ENCODE assay signal across 8 cellular contexts in genomic region chr20:63829943-63830820, GRCh38. TPM values are rescaled to one million over a fixed set of nuclear protein-coding genes. Genes with fewer than 3 reads are reported as not detected.
DNase-seq lines count a peak whose midpoint lies in the region; ATAC-seq, FAIRE-seq and TF ChIP-seq lines count a peak whose summit lies in the region.

No MANE protein-coding gene starts in this region.

- H3K9me3 ChIP-seq in Loucy (ENCODE audit: insufficient read depth, low read depth, low read length) = no peaks in the 10 kb centered on the region
- no peaks in the 10 kb centered on the region for H3K9me3 ChIP-seq in mucosa of rectum (ENCODE audit: control insufficient read depth in 2 of 2, low read length in 2 of 2)

- H3K36me3 ChIP-seq in Loucy (ENCODE audit: insufficient read depth, low read length) = no peaks in the 10 kb centered on the region
- H3K36me3 ChIP-seq in mucosa of rectum (ENCODE audit: control insufficient read depth in 2 of 2, insufficient read depth in 2 of 2, low read length in 2 of 2) = no peaks in the 10 kb centered on the region

- FAIRE-seq in GM12891 (lab: Jason Lieb, UNC) = peak; percentile 56

- H3K4me1 ChIP-seq in Loucy (ENCODE audit: insufficient read depth, low read length, poor library complexity, severe bottlenecking) (peaks cover 30% of the 10 kb centered on the region), mucosa of rectum (ENCODE audit: control insufficient read depth in 2 of 2, insufficient read depth in 2 of 2, low read length in 2 of 2) (peaks cover 12 to 22% of the 10 kb centered on the region in 2 donors)

- H3K27ac ChIP-seq in coronary artery = peak overlapping the region in 1 of 2 donors; percentile 63
- peak overlapping the region in 1 of 2 donors; percentile 38 for H3K27ac ChIP-seq in mucosa of rectum (ENCODE audit: low read depth in 2 of 2, low read length in 2 of 2)

- H3K9me2 ChIP-seq in Loucy (replicated peaks; ENCODE audit: low read depth, low read length) = no peaks in the 10 kb centered on the region

- TF ChIP-seq POLR2A in GM12891 (IDR thresholded peaks at IDR 0.05; ENCODE audit: low read depth, low read length) = no peak

- H3K27me3 ChIP-seq in Loucy (ENCODE audit: insufficient read depth, low read length, poor library complexity, severe bottlenecking) = no peaks in the 10 kb centered on the region
- peaks cover 20 to 24% of the 10 kb centered on the region in 2 donors for H3K27me3 ChIP-seq in mucosa of rectum (ENCODE audit: control insufficient read depth in 2 of 2, insufficient read depth in 2 of 2, low read length in 2 of 2)

- DNase-seq in GM12891 (ENCODE audit: insufficient read length, low spot score) = no peak
- no peak for DNase-seq in coronary artery (ENCODE audit: low spot score)
- DNase-seq in NCI-H1048 (lab: John Stamatoyannopoulos, UW) = no peak
- DNase-seq in KG1 (lab: John Stamatoyannopoulos, UW) = no peak

- H3K9ac ChIP-seq in Loucy (ENCODE audit: low read depth, low read length, poor library complexity, severe bottlenecking) (peak overlapping the region; percentile 42), mucosa of rectum (ENCODE audit: low read depth in 1 of 2, low read length in 2 of 2) (peak overlapping the region; percentile 15 to 43)

- H3K4me2 ChIP-seq in Loucy (ENCODE audit: low read depth, low read length, poor library complexity, severe bottlenecking) = peak overlapping the region; percentile 84

- H2AFZ ChIP-seq in Loucy (ENCODE audit: low read length) = peak overlapping the region; percentile 54

- no peaks in the 10 kb centered on the region for H3F3A ChIP-seq in Loucy (ENCODE audit: low read depth)

- H3K79me2 ChIP-seq in Loucy (ENCODE audit: insufficient read depth, low read length) = peaks cover 5% of the 10 kb centered on the region; the same call in 1 of the 2 replicates

- TF ChIP-seq CTCF in Loucy (conservative IDR thresholded peaks at IDR 0.05; ENCODE audit: low read length) (no peak), coronary artery (IDR thresholded peaks at IDR 0.05) (no peak)

- no peaks in the 10 kb centered on the region for H4K20me1 ChIP-seq in Loucy (ENCODE audit: insufficient read depth, low read length, poor library complexity, severe bottlenecking)

- ATAC-seq in GM21619 (IDR thresholded peaks at IDR 0.05; ENCODE audit: unreplicated experiment) = no peak
- no peak for ATAC-seq in GM21447 (IDR thresholded peaks at IDR 0.05; ENCODE audit: unreplicated experiment)

- H3K4me3 ChIP-seq in Loucy (ENCODE audit: low read length, poor library complexity, severe bottlenecking) (peak overlapping the region; percentile 73), coronary artery (peak overlapping the region; percentile 88), mucosa of rectum (ENCODE audit: low read length in 2 of 2) (peak overlapping the region; percentile 50 to 73)

TF ChIP-seq in GM12891, 5 proteins besides CTCF, POLR2A, EP300 and RAD21:
- no peak for TF ChIP-seq POU2F2 (IDR thresholded peaks at IDR 0.05; ENCODE audit: low read depth, low read length)
- no peak for TF ChIP-seq POLR2AphosphoS5 (IDR thresholded peaks at IDR 0.05; ENCODE audit: low read depth, low read length)
- no peak for TF ChIP-seq PAX5 (IDR thresholded peaks at IDR 0.05; ENCODE audit: insufficient read depth, low read length, severe bottlenecking)
- TF ChIP-seq SPI1 (IDR thresholded peaks at IDR 0.05; ENCODE audit: low read depth, low read length) = no peak
- no peak for TF ChIP-seq TAF1 (IDR thresholded peaks at IDR 0.05; ENCODE audit: low read depth, low read length)

RNA-seq across cellular contexts. Expression of gene ZBTB46, which starts 0.9 kb away (rescaled TPM):
- polyA plus RNA-seq in GM12891 (2012; ENCODE audit: low read depth, missing spikeins) = 2.8 TPM

RNA-seq across cellular contexts. Expression of gene ABHD16B, which starts 31.1 kb away (rescaled TPM):
- polyA plus RNA-seq in GM12891 (2012; ENCODE audit: low read depth, missing spikeins) = 0.26 TPM

RNA-seq across cellular contexts. Expression of gene TPD52L2, which starts 34.9 kb away (rescaled TPM):
- 41.8 TPM for polyA plus RNA-seq in GM12891 (2012; ENCODE audit: low read depth, missing spikeins)
